29 cellular contexts compared by ENCODE assay signal in genomic region chr1:61310057-61310456, GRCh38.
"Had no signal": no experiment of that assay in that cellular context is flagged by ENCODE, and none has a peak within 500 bp of the region (broad histone marks: within the 10 kb centered on the region; RNA-seq: fewer than 3 reads in every experiment).

No MANE protein-coding gene starts in this region.

- H3K27ac ChIP-seq: ascending aorta, breast epithelium, cardiac muscle cell, colonic mucosa, esophagus muscularis mucosa, foreskin keratinocyte, gastrocnemius medialis, heart left ventricle had no signal

- H3K4me1 ChIP-seq: ascending aorta, breast epithelium, colonic mucosa, foreskin keratinocyte, gastrocnemius medialis had no signal

- H3K9me3 ChIP-seq: ascending aorta, breast epithelium, colonic mucosa, esophagus muscularis mucosa, gastrocnemius medialis, heart left ventricle had no signal

- FAIRE-seq: endometrium had no signal

- DNase-seq: activated CD4-positive, alpha-beta memory T cell treated with anti-CD3 and anti-CD28 coated beads, Interleukin-2, amount 10 ng/mL, durations not matched to agents 7 days and 5 days; activated CD4-positive, alpha-beta T cell treated with anti-CD3 and anti-CD28 coated beads for 4 hours; activated CD4-positive, alpha-beta T cell treated with anti-CD3 and anti-CD28 coated beads, Interleukin-2, amount 10 ng/mL, durations not matched to agents 7 days and 5 days; activated CD4-positive, alpha-beta T cell treated with anti-CD3 and anti-CD28 coated beads, Interleukin-2, amount 50 U/mL, for 4 hours; activated CD4-positive, CD25-positive, alpha-beta regulatory T cell; activated CD4-positive, CD25-positive, alpha-beta regulatory T cell treated with anti-CD3 and anti-CD28 coated beads, Interleukin-2, amount 50 U/mL, for 72 hours; activated CD8-positive, alpha-beta memory T cell treated with anti-CD3 and anti-CD28 coated beads, Interleukin-2, amount 50 U/mL, for 48 hours; activated gamma-delta T cell; activated naive CD4-positive, alpha-beta T cell; activated naive CD4-positive, alpha-beta T cell treated with anti-CD3 and anti-CD28 coated beads, Interleukin-2, amount 10 ng/mL, durations not matched to agents 7 days and 5 days; activated naive CD8-positive, alpha-beta T cell treated with anti-CD3 and anti-CD28 coated beads, Interleukin-2, amount 10 ng/mL, durations not matched to agents 7 days and 5 days; activated T-cell treated with anti-CD3 and anti-CD28 coated beads for 4 hours; activated T-cell treated with anti-CD3 and anti-CD28 coated beads, Interleukin-2, amount 50 U/mL, for 24 hours; activated T-cell treated with anti-CD3 and anti-CD28 coated beads, Interleukin-2, amount 50 U/mL, for 72 hours; central memory CD4-positive, alpha-beta T cell; cerebellar nuclear complex; colonic mucosa; effector CD8-positive, alpha-beta T cell; foreskin keratinocyte; gastrocnemius medialis; glutamatergic neuron; heart left ventricle; T-helper 2 cell had no signal

- H3K4me3 ChIP-seq: ascending aorta, breast epithelium, cardiac muscle cell, colonic mucosa, esophagus muscularis mucosa, gastrocnemius medialis, heart left ventricle had no signal

- H3K27me3 ChIP-seq: ascending aorta, breast epithelium, cardiac muscle cell, colonic mucosa, esophagus muscularis mucosa, foreskin keratinocyte, gastrocnemius medialis, heart left ventricle had no signal

- H3K36me3 ChIP-seq: ascending aorta, breast epithelium, cardiac muscle cell, colonic mucosa, gastrocnemius medialis, heart left ventricle had no signal

- ATAC-seq: activated naive CD4-positive, alpha-beta T cell treated with anti-CD3 and anti-CD28 coated beads, Interleukin-2, amount 50 U/mL, for 72 hours; activated T-cell treated with anti-CD3 and anti-CD28 coated beads, Interleukin-2, amount 50 U/mL, for 72 hours; foreskin keratinocyte; gastrocnemius medialis; heart left ventricle had no signal
